ENCODE assay signal across 15 cellular contexts in the genomic region with DNA sequence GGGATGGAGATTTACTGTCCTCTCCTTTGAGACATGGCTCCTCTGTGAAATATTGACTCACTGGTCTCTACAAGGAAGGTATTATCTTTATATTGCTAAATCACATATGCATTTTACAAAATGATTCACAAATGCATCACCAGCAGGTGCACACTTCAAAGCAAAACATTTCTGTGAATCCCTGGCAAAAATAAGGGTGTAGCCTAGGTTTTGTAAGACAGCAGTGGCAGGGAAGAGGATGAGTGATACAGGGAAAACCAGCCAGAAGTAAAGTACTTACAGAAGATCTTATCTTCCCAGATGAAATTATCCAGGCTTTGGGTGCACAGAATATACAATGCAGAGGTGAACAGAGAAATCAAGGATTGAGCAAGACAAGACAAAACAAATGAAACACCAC.
A peak's percentile ranks its signal among the peaks of the same experiment; 100 is the strongest.
DNase-seq lines count a peak whose midpoint lies in the region; ATAC-seq and TF ChIP-seq lines count a peak whose summit lies in the region.
"Had no signal": no experiment of that assay in that cellular context is flagged by ENCODE, and none has a peak within 500 bp of the region (broad histone marks: within the 10 kb centered on the region; RNA-seq: fewer than 3 reads in every experiment).

No MANE protein-coding gene starts in this region.

- H3K27ac Mint-ChIP-seq in Caco-2 (ENCODE audit: unreplicated experiment): no peak overlapping the region
- H3K27ac Mint-ChIP-seq: CD4-positive, CD25-positive, alpha-beta regulatory T cell; H9 had no signal

- H3K36me3 ChIP-seq in BE2C (no peaks in the 10 kb centered on the region), Caco-2 (ENCODE audit: control insufficient read depth, insufficient read depth, low read length) (no peaks in the 10 kb centered on the region)
- H3K36me3 ChIP-seq: BLaER1 treated with 17β-estradiol and CSF1 and Interleukin-3, amounts not matched to agents 10 nM and 100 nM had no signal

- no peak overlapping the region for H3K27ac ChIP-seq in RWPE1
- no peak overlapping the region for H3K27ac ChIP-seq in epithelial cell of prostate
- H3K27ac ChIP-seq: BLaER1 treated with 17β-estradiol and CSF1 and Interleukin-3, amounts not matched to agents 10 nM and 100 nM had no signal

- no peaks in the 10 kb centered on the region for H3K27me3 Mint-ChIP-seq in Caco-2 (ENCODE audit: insufficient read depth, unreplicated experiment)

- CTCF ChIA-PET in RWPE1 (lab: Yijun Ruan, JAX) (no interaction called here), Caco-2 (lab: Charles Lee) (interaction anchor here (0.5 kb wide), 1 partner anchor 731 kb away, joined by 4 read pairs; no protein-coding TSS in a partner anchor)

- no peak overlapping the region for H3K4me3 Mint-ChIP-seq in Caco-2 (ENCODE audit: unreplicated experiment)
- H3K4me3 Mint-ChIP-seq: CD4-positive, CD25-positive, alpha-beta regulatory T cell; H9 had no signal

- H3K4me3 ChIP-seq in BE2C (ENCODE audit: low read depth, low read length) (no peak overlapping the region), Caco-2 (ENCODE audit: low read depth, low read length) (no peak overlapping the region)
- H3K4me3 ChIP-seq: BLaER1 treated with 17β-estradiol and CSF1 and Interleukin-3, amounts not matched to agents 10 nM and 100 nM had no signal

- H3K4me1 Mint-ChIP-seq in Caco-2 (ENCODE audit: low read depth, unreplicated experiment): no peaks in the 10 kb centered on the region
- H3K4me1 Mint-ChIP-seq: CD4-positive, CD25-positive, alpha-beta regulatory T cell had no signal

- BruUV-seq in Caco-2 (replicated peaks; lab: Mats Ljungman, UMichigan): no TSS peak

- H3K36me3 Mint-ChIP-seq in Caco-2 (ENCODE audit: insufficient read depth, unreplicated experiment): no peaks in the 10 kb centered on the region
- H3K36me3 Mint-ChIP-seq: CD4-positive, CD25-positive, alpha-beta regulatory T cell had no signal

- no peak for TF ChIP-seq CTCF in BE2C (IDR thresholded peaks at IDR 0.05; ENCODE audit: low read depth, low read length)
- TF ChIP-seq CTCF in RWPE1 (conservative IDR thresholded peaks at IDR 0.05; ENCODE audit: low read depth): no peak
- no peak for TF ChIP-seq CTCF in Caco-2 (IDR thresholded peaks at IDR 0.05; ENCODE audit: insufficient read depth in 1 of 2, low read depth in 1 of 2, low read length in 1 of 2, severe bottlenecking in 1 of 2, unreplicated experiment in 1 of 2)

- intact Hi-C loops in Caco-2 (cut with micrococcal nuclease; ENCODE audit: unreplicated experiment): no loop called here

- ATAC-seq in SK-N-SH treated with all-trans-retinoic acid at 6 μM for 48 hours: no peak
- ATAC-seq in GM19324 (IDR thresholded peaks at IDR 0.05; ENCODE audit: low FRiP score, unreplicated experiment): no peak

- H3K4me1 ChIP-seq in BE2C (peaks cover 4% of the 10 kb centered on the region), Caco-2 (no peaks in the 10 kb centered on the region)
- H3K4me1 ChIP-seq: BLaER1 treated with 17β-estradiol and CSF1 and Interleukin-3, amounts not matched to agents 10 nM and 100 nM had no signal

- peak; percentile 14 for DNase-seq in BE2C
- peak; percentile 3 for DNase-seq in RWPE1 (ENCODE audit: low spot score)
- DNase-seq in epithelial cell of prostate (ENCODE audit: low read depth, low spot score): peak; percentile 51
- no peak for DNase-seq in DMS79 treated with DMSO at 0.1 percent for 48 hours (lab: John Stamatoyannopoulos, UW)
- no peak for DNase-seq in Caco-2
- DNase-seq in GM19238 (ENCODE audit: insufficient read length, low spot score): no peak
- DNase-seq: 8988T; CD4-positive, CD25-positive, alpha-beta regulatory T cell; DMS153; DMS79; GF-D8; H9 had no signal

- H3K9me3 ChIP-seq in BE2C: no peaks in the 10 kb centered on the region
- no peaks in the 10 kb centered on the region for H3K9me3 ChIP-seq in Caco-2
- H3K9me3 ChIP-seq: BLaER1 treated with 17β-estradiol and CSF1 and Interleukin-3, amounts not matched to agents 10 nM and 100 nM had no signal

- POLR2A ChIA-PET in RWPE1 (lab: Yijun Ruan, JAX; ENCODE audit: low non-redundant PET): no interaction called here
- POLR2A ChIA-PET in Caco-2 (lab: Charles Lee): no interaction called here

- no peaks in the 10 kb centered on the region for H3K9me3 Mint-ChIP-seq in Caco-2 (ENCODE audit: unreplicated experiment)
- H3K9me3 Mint-ChIP-seq: H9 had no signal

- H3K27me3 ChIP-seq in BE2C: no peaks in the 10 kb centered on the region
- no peaks in the 10 kb centered on the region for H3K27me3 ChIP-seq in Caco-2 (replicated peaks; ENCODE audit: control insufficient read depth, insufficient read depth, low read length)
- H3K27me3 ChIP-seq: BLaER1 treated with 17β-estradiol and CSF1 and Interleukin-3, amounts not matched to agents 10 nM and 100 nM had no signal

TF ChIP-seq in SK-N-SH treated with all-trans-retinoic acid at 6 μM for 48 hours, 23 proteins besides CTCF, POLR2A, EP300 and RAD21:
- TF ChIP-seq TCF4 (CRISPR knock-in tag; IDR thresholded peaks at IDR 0.05; ENCODE audit: borderline replicate concordance) (no peak), PPARA (CRISPR knock-in tag; IDR thresholded peaks at IDR 0.05; ENCODE audit: borderline replicate concordance) (no peak), ISL1 (CRISPR knock-in tag; IDR thresholded peaks at IDR 0.05) (peak; percentile 71), ZFP3 (CRISPR knock-in tag; IDR thresholded peaks at IDR 0.05) (no peak), ARNTL (CRISPR knock-in tag; IDR thresholded peaks at IDR 0.05; ENCODE audit: borderline replicate concordance, low read depth) (no peak), CSDC2 (CRISPR knock-in tag; IDR thresholded peaks at IDR 0.05) (no peak)
- TF ChIP-seq, protein P1, sequence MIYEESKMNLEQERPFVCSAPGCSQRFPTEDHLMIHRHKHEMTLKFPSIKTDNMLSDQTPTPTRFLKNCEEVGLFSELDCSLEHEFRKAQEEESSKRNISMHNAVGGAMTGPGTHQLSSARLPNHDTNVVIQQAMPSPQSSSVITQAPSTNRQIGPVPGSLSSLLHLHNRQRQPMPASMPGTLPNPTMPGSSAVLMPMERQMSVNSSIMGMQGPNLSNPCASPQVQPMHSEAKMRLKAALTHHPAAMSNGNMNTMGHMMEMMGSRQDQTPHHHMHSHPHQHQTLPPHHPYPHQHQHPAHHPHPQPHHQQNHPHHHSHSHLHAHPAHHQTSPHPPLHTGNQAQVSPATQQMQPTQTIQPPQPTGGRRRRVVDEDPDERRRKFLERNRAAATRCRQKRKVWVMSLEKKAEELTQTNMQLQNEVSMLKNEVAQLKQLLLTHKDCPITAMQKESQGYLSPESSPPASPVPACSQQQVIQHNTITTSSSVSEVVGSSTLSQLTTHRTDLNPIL (CRISPR knock-in tag; IDR thresholded peaks at IDR 0.05; ENCODE audit: low read depth): no peak

Comparison
In these comparisons a context has a peak if more than half of its experiments do, and no peak if none do; other contexts are left out.
1. DNase-seq: peak in BE2C (single experiment), RWPE1 (single experiment) and epithelial cell of prostate (single experiment); none in DMS79 treated with DMSO at 0.1 percent for 48 hours (single experiment), Caco-2 (0 of 2) and GM19238 (single experiment).